12 cellular contexts compared by ENCODE assay signal in genomic region chr2:169072163-169072925, GRCh38. TPM values are rescaled to one million over a fixed set of nuclear protein-coding genes. Genes with fewer than 3 reads are reported as not detected.
DNase-seq lines count a peak whose midpoint lies in the region; ATAC-seq and TF ChIP-seq lines count a peak whose summit lies in the region.
"Had no signal": no experiment of that assay in that cellular context is flagged by ENCODE, and none has a peak within 500 bp of the region (broad histone marks: within the 10 kb centered on the region; RNA-seq: fewer than 3 reads in every experiment).

No MANE protein-coding gene starts in this region.

- no peak overlapping the region for H3K4me3 ChIP-seq in thyroid gland (replicated peaks in 1 of 3)

- H3K27ac Mint-ChIP-seq in activated naive CD8-positive, alpha-beta T cell: peak overlapping the region; percentile 30
- no peak overlapping the region for H3K27ac Mint-ChIP-seq in activated naive CD8-positive, alpha-beta T cell treated with anti-CD3 and anti-CD28 coated beads for 36 hours
- H3K27ac Mint-ChIP-seq: activated naive CD8-positive, alpha-beta T cell treated with anti-CD3 and anti-CD28 coated beads, Interleukin-2, amount 10 ng/mL, durations not matched to agents 7 days and 5 days; nephron had no signal

- intact Hi-C loops in thyroid gland (cut with DNase I): no loop called here

- no peaks in the 10 kb centered on the region for H3K9me3 ChIP-seq in thyroid gland

- no peak overlapping the region for H3K4me3 Mint-ChIP-seq in activated naive CD8-positive, alpha-beta T cell
- no peak overlapping the region for H3K4me3 Mint-ChIP-seq in activated naive CD8-positive, alpha-beta T cell treated with anti-CD3 and anti-CD28 coated beads for 36 hours
- H3K4me3 Mint-ChIP-seq: activated naive CD8-positive, alpha-beta T cell treated with anti-CD3 and anti-CD28 coated beads, Interleukin-2, amount 10 ng/mL, durations not matched to agents 7 days and 5 days; nephron had no signal

- H3K27me3 ChIP-seq in thyroid gland: no peaks in the 10 kb centered on the region
- H3K27me3 ChIP-seq in foreskin keratinocyte: no peaks in the 10 kb centered on the region

- H3K36me3 ChIP-seq in thyroid gland: no peaks in the 10 kb centered on the region

- WGBS in thyroid gland, 2 donors: 61 to 69% methylated on average over 4 of the region's 4 CpGs

- no peak for TF ChIP-seq POLR2A in thyroid gland (IDR thresholded peaks at IDR 0.05)

- H3K27me3 Mint-ChIP-seq in activated naive CD8-positive, alpha-beta T cell: peaks cover 1% of the 10 kb centered on the region
- H3K27me3 Mint-ChIP-seq in activated naive CD8-positive, alpha-beta T cell treated with anti-CD3 and anti-CD28 coated beads for 36 hours: peaks cover 7% of the 10 kb centered on the region

- H3K4me1 Mint-ChIP-seq in activated naive CD8-positive, alpha-beta T cell (ENCODE audit: low read depth): peaks cover 13% of the 10 kb centered on the region
- H3K4me1 Mint-ChIP-seq in activated naive CD8-positive, alpha-beta T cell treated with anti-CD3 and anti-CD28 coated beads for 36 hours: peaks cover 22% of the 10 kb centered on the region
- H3K4me1 Mint-ChIP-seq: nephron had no signal

- H3K36me3 Mint-ChIP-seq in activated naive CD8-positive, alpha-beta T cell: no peaks in the 10 kb centered on the region
- H3K36me3 Mint-ChIP-seq in activated naive CD8-positive, alpha-beta T cell treated with anti-CD3 and anti-CD28 coated beads for 36 hours: peaks cover 3% of the 10 kb centered on the region

- TF ChIP-seq CTCF in thyroid gland (IDR thresholded peaks at IDR 0.05): no peak
- no peak for TF ChIP-seq CTCF in foreskin keratinocyte (conservative IDR thresholded peaks at IDR 0.05)

- peak overlapping the region in 2 of 3 donors; percentile 72 to 86 for H3K27ac ChIP-seq in thyroid gland
- H3K27ac ChIP-seq in foreskin keratinocyte: no peak overlapping the region

- ATAC-seq in HG03378 (IDR thresholded peaks at IDR 0.05; ENCODE audit: unreplicated experiment): peak; percentile 46
- ATAC-seq in foreskin keratinocyte: no peak

- peaks cover 30 to 35% of the 10 kb centered on the region in 2 donors for H3K4me1 ChIP-seq in thyroid gland
- peaks cover 19% of the 10 kb centered on the region for H3K4me1 ChIP-seq in foreskin keratinocyte

- DNase-seq in activated naive CD8-positive, alpha-beta T cell treated with anti-CD3 and anti-CD28 coated beads for 36 hours: no peak
- peak; percentile 29 for DNase-seq in amniotic epithelial cell (ENCODE audit: low read depth)
- DNase-seq in thyroid gland: no peak
- no peak for DNase-seq in foreskin keratinocyte
- no peak for DNase-seq in HuH-7.5 (ENCODE audit: low spot score)
- no peak for DNase-seq in hippocampal formation (lab: John Stamatoyannopoulos, UW)
- DNase-seq: activated naive CD8-positive, alpha-beta T cell treated with anti-CD3 and anti-CD28 coated beads, Interleukin-2, amount 10 ng/mL, durations not matched to agents 7 days and 5 days had no signal

- no peaks in the 10 kb centered on the region for H3K9me3 Mint-ChIP-seq in activated naive CD8-positive, alpha-beta T cell (ENCODE audit: low read depth)
- peaks cover 8% of the 10 kb centered on the region for H3K9me3 Mint-ChIP-seq in activated naive CD8-positive, alpha-beta T cell treated with anti-CD3 and anti-CD28 coated beads for 36 hours
- H3K9me3 Mint-ChIP-seq: nephron had no signal

RNA-seq across cellular contexts. Expression of gene DHRS9, which starts 3.0 kb away (rescaled TPM):
- not detected for total RNA-seq in activated naive CD8-positive, alpha-beta T cell treated with anti-CD3 and anti-CD28 coated beads for 36 hours
- total RNA-seq in thyroid gland: under 1 TPM in 1 of 4 donors, not detected in 3; 0.54 TPM
- 0.20 TPM in 1 of 2 replicates, not detected in the other for total RNA-seq in foreskin keratinocyte
- polyA plus RNA-seq in foreskin keratinocyte: 0.09 and 0.10 TPM in 2 replicates
- total RNA-seq: SK-MEL-5 had no signal
- polyA plus RNA-seq: BJ had no signal

RNA-seq across cellular contexts. Expression of gene ABCB11, which starts 41.2 kb away (rescaled TPM):
- not detected for total RNA-seq in activated naive CD8-positive, alpha-beta T cell treated with anti-CD3 and anti-CD28 coated beads for 36 hours
- total RNA-seq in thyroid gland (1 to 10 TPM in 1 of 4 donors, under 1 TPM in 2, not detected in 1; under 0.01 to 1.2 (median 0.11) TPM), foreskin keratinocyte (not detected in 2 replicates)
- not detected in 2 replicates for polyA plus RNA-seq in foreskin keratinocyte
- polyA plus RNA-seq: BJ had no signal
